8 cellular contexts compared by ENCODE assay signal in the genomic region with DNA sequence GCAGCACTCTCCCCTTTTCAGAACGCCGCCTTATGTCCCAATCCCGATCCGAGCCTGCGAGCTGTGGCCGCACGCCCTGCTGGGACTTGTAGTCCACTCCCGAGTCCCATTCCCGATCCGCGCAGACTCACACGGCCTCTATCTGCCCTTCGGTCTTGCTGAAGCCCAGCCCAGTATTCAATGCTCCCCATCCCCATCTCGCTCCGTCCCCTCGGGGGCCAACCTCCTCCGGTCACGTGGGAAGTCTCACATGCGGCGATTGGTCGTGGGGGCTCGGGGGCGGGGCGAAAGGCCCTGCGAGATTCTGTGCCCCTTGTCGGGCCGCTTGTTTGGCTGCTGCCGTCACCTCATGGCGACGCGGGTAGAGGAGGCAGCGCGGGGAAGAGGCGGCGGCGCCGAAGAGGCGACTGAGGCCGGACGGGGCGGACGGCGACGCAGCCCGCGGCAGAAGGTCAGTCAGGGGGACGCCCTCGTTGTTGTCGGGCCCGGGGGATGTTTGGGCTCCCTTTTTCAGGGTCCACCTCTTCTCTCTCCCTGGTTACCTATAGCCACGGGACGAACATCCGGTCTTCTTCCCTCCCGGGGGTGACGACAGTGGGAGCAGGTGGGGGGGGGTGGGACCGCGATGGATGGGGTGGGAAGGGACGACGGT. TPM values are rescaled to one million over a fixed set of nuclear protein-coding genes. Genes with fewer than 3 reads are reported as not detected.
A peak's percentile ranks its signal among the peaks of the same experiment; 100 is the strongest.
DNase-seq lines count a peak whose midpoint lies in the region; ATAC-seq, FAIRE-seq and TF ChIP-seq lines count a peak whose summit lies in the region.

A gene (plus strand): TSS at position 328 of the 652 bp plus-strand sequence. CDS start 22 bp downstream, at position 350.

- H3K36me3 ChIP-seq in keratinocyte (ENCODE audit: control insufficient read depth in 2 of 2, extremely low read depth in 1 of 2, insufficient read depth in 2 of 2, low read length in 2 of 2): peaks cover 0 to 8% of the 10 kb centered on the region in 2 experiments

- peak within 1 kb of the TSS; percentile 100 for H2AFZ ChIP-seq in keratinocyte (ENCODE audit: control insufficient read depth, low read length)

- H3K27me3 Mint-ChIP-seq in chondrocyte (ENCODE audit: low read depth): no peaks in the 10 kb centered on the region

- H3K9me3 Mint-ChIP-seq in chondrocyte (ENCODE audit: low read depth): no peaks in the 10 kb centered on the region

- DNase-seq in AML-193 (lab: John Stamatoyannopoulos, UW) (peak; percentile 85 to 91), NCI-H510A treated with DMSO at 0.1 percent for 48 hours (lab: John Stamatoyannopoulos, UW) (peak; percentile 88), chondrocyte (ENCODE audit: low spot score) (peak; percentile 100), keratinocyte (ENCODE audit: low read depth, low spot score) (peak; percentile 100)
- DNase-seq in activated CD4-positive, alpha-beta T cell treated with anti-CD3 and anti-CD28 coated beads for 24 hours (ENCODE audit: low read depth in 2 of 2): peak; percentile 85 to 97
- DNase-seq in stimulated activated CD4-positive, alpha-beta T cell treated with anti-CD3 and anti-CD28 coated beads, Interleukin-15, amount 100 ng/mL, for 1 hour (ENCODE audit: low read depth in 1 of 2, low spot score in 1 of 2): peak; percentile 81 to 87

- H3K4me2 ChIP-seq in keratinocyte (ENCODE audit: control insufficient read depth, extremely low read depth, insufficient read depth, low read depth, low read length): peak within 1 kb of the TSS; percentile 93

- H3K79me2 ChIP-seq in keratinocyte (ENCODE audit: control insufficient read depth, insufficient read depth, low read length): peaks cover 45% of the 10 kb centered on the region

- dilution Hi-C loops in keratinocyte (cut with MboI; ENCODE audit: extremely low pct_ligation_motif_present, low sequenced_read_pairs): no loop called here

- H3K4me3 Mint-ChIP-seq in chondrocyte (ENCODE audit: unreplicated experiment): peak within 1 kb of the TSS; percentile 96

- peak; percentile 84 for TF ChIP-seq POLR2A in GM19193 (IDR thresholded peaks at IDR 0.05; ENCODE audit: extremely low read depth, insufficient read depth, insufficient read length)

- peaks cover 16% of the 10 kb centered on the region for H3K4me1 ChIP-seq in keratinocyte (ENCODE audit: control insufficient read depth, extremely low read depth, insufficient read depth, low read length)

- H3K4me1 Mint-ChIP-seq in chondrocyte (ENCODE audit: low read depth): peaks cover 19% of the 10 kb centered on the region

- H3K27ac ChIP-seq in keratinocyte (ENCODE audit: control insufficient read depth, insufficient read depth, low read length): peak within 1 kb of the TSS; percentile 79

- peaks cover 3% of the 10 kb centered on the region for H3K9me1 ChIP-seq in keratinocyte (ENCODE audit: control insufficient read depth, extremely low read depth, insufficient read depth, low read length)

- H3K36me3 Mint-ChIP-seq in chondrocyte (ENCODE audit: low read depth): no peaks in the 10 kb centered on the region

- no peak for TF ChIP-seq CTCF in chondrocyte (IDR thresholded peaks at IDR 0.05)
- TF ChIP-seq CTCF in keratinocyte (optimal IDR thresholded peaks at IDR 0.05 in 1 of 3, IDR thresholded peaks at IDR 0.05 in 1 of 3, conservative IDR thresholded peaks at IDR 0.05 in 1 of 3; ENCODE audit: extremely low read depth in 1 of 3, insufficient read depth in 2 of 3, low read length in 3 of 3): peak in 1 of 3 experiments; percentile 16

- no peaks in the 10 kb centered on the region for H3K9me3 ChIP-seq in keratinocyte (ENCODE audit: control insufficient read depth, low read depth, low read length)

- H3K4me3 ChIP-seq in keratinocyte (ENCODE audit: control insufficient read depth in 2 of 3, extremely low read depth in 1 of 3, insufficient read depth in 2 of 3, low read depth in 1 of 3, low read length in 3 of 3): peak within 1 kb of the TSS; percentile 90 to 97 (median 91)

- peak; percentile 97 for ATAC-seq in HG03439 (IDR thresholded peaks at IDR 0.05; ENCODE audit: unreplicated experiment)

- H3K27me3 ChIP-seq in keratinocyte (ENCODE audit: control insufficient read depth, extremely low read depth, insufficient read depth, low read length): no peaks in the 10 kb centered on the region

- no peaks in the 10 kb centered on the region for H4K20me1 ChIP-seq in keratinocyte (ENCODE audit: control insufficient read depth, extremely low read depth, insufficient read depth, low read length)

- H3K27ac Mint-ChIP-seq in chondrocyte (ENCODE audit: unreplicated experiment): peak within 1 kb of the TSS; percentile 82

- peak within 1 kb of the TSS; percentile 87 for H3K9ac ChIP-seq in keratinocyte (ENCODE audit: control insufficient read depth, extremely low read depth, insufficient read depth, low read length)

- peak; percentile 95 for FAIRE-seq in keratinocyte (lab: Jason Lieb, UNC)

RNA-seq across cellular contexts. Expression of the gene that starts here (rescaled TPM):
- 8.9 to 11.6 TPM (median 9.1 TPM) in 3 replicates for total RNA-seq in chondrocyte
- polyA plus RNA-seq in keratinocyte: 22.4 to 38.5 TPM (median 24.8 TPM) in 3 replicates
- 9.5 TPM for polyA plus RNA-seq in keratinocyte (2011; ENCODE audit: low read depth)
- polyA plus RNA-seq in keratinocyte (2011; cell fraction: cytosol; rRNA removed): 15.3 and 29.7 TPM in 2 replicates
- 33.6 and 45.7 TPM in 2 replicates for polyA plus RNA-seq in keratinocyte (2011; cell fraction: nucleus; rRNA removed)
- polyA plus RNA-seq in keratinocyte (2012; ENCODE audit: low replicate concordance): 13.5 and 19.2 TPM in 2 replicates
- polyA minus RNA-seq in keratinocyte: 7.7 to 20.6 TPM (median 9.5 TPM) in 3 replicates
- polyA minus RNA-seq in keratinocyte (2011; cell fraction: cytosol; rRNA and poly(A)+ RNA removed): 9.0 TPM
- polyA minus RNA-seq in keratinocyte (2011; cell fraction: nucleus; rRNA and poly(A)+ RNA removed): 12.7 and 23.0 TPM in 2 replicates

Comparison
In these comparisons a context has a peak if more than half of its experiments do, and no peak if none do; other contexts are left out.
1. Peak in every context shown above with its lines: DNase-seq, ATAC-seq, H3K4me3 ChIP-seq and H3K27ac ChIP-seq.